1 cellular context compared by ENCODE assay signal in genomic region chr11:9137293-9138132, GRCh38.
TF ChIP-seq lines count a peak whose summit lies in the region.

No MANE protein-coding gene starts in this region.

TF ChIP-seq in K562, 482 proteins besides CTCF, POLR2A, EP300 and RAD21 (continued from another document):
- peak; percentile 47 for TF ChIP-seq E2F8 (IDR thresholded peaks at IDR 0.05; ENCODE audit: low read depth, partially characterized antibody)
- TF ChIP-seq MECOM (CRISPR knock-in tag; IDR thresholded peaks at IDR 0.05) = no peak
- TF ChIP-seq PHF20 (IDR thresholded peaks at IDR 0.05; ENCODE audit: partially characterized antibody) = no peak
- TF ChIP-seq ZBTB12 (CRISPR knock-in tag; IDR thresholded peaks at IDR 0.05) = no peak
- TF ChIP-seq DACH1 (IDR thresholded peaks at IDR 0.05; ENCODE audit: partially characterized antibody) = peak; percentile 36
- TF ChIP-seq TGIF2 (CRISPR knock-in tag; IDR thresholded peaks at IDR 0.05) = no peak
- TF ChIP-seq TFAP4 (CRISPR knock-in tag; IDR thresholded peaks at IDR 0.05; ENCODE audit: borderline replicate concordance) = peak; percentile 65; the same call in 1 of the 2 replicates
- no peak for TF ChIP-seq COPS2 (conservative IDR thresholded peaks at IDR 0.05)
- TF ChIP-seq SREBF2 (CRISPR knock-in tag; IDR thresholded peaks at IDR 0.05) = no peak
- TF ChIP-seq RB1 (IDR thresholded peaks at IDR 0.05; ENCODE audit: low read depth) = peak; percentile 19; the same call in 1 of the 2 replicates
- TF ChIP-seq GATAD2B (IDR thresholded peaks at IDR 0.05; ENCODE audit: borderline replicate concordance) = no peak
- no peak for TF ChIP-seq ZFP36 (IDR thresholded peaks at IDR 0.05; ENCODE audit: low read depth, low read length, partially characterized antibody)
- TF ChIP-seq VEZF1 (CRISPR knock-in tag; IDR thresholded peaks at IDR 0.05) = no peak
- no peak for TF ChIP-seq ZNF77 (CRISPR knock-in tag; IDR thresholded peaks at IDR 0.05)
- TF ChIP-seq CTBP1 (IDR thresholded peaks at IDR 0.05; ENCODE audit: borderline replicate concordance) = peak; percentile 19; the same call in 1 of the 2 replicates
- no peak for TF ChIP-seq PHF8 (IDR thresholded peaks at IDR 0.05; ENCODE audit: borderline replicate concordance, low read length)
- TF ChIP-seq HDAC2 (IDR thresholded peaks at IDR 0.05) = no peak
- TF ChIP-seq CHD2 (IDR thresholded peaks at IDR 0.05; ENCODE audit: low read depth, low read length) = no peak
- no peak for TF ChIP-seq NCOA4 (IDR thresholded peaks at IDR 0.05; ENCODE audit: partially characterized antibody)
- TF ChIP-seq USF1 (CRISPR knock-in tag; IDR thresholded peaks at IDR 0.05) = no peak
- no peak for TF ChIP-seq CSDE1 (IDR thresholded peaks at IDR 0.05)
- no peak for TF ChIP-seq ZNF175 (CRISPR knock-in tag; IDR thresholded peaks at IDR 0.05; ENCODE audit: low read depth)
- TF ChIP-seq DEAF1 (CRISPR knock-in tag; IDR thresholded peaks at IDR 0.05) = peak; percentile 72
- no peak for TF ChIP-seq ZNF12 (CRISPR knock-in tag; IDR thresholded peaks at IDR 0.05)
- TF ChIP-seq CTCFL (IDR thresholded peaks at IDR 0.05; ENCODE audit: borderline replicate concordance, insufficient read depth, low read depth, low read length, poor library complexity, severe bottlenecking) = no peak
- TF ChIP-seq RBFOX2 (IDR thresholded peaks at IDR 0.05; ENCODE audit: low read depth, low read length) = no peak
- no peak for TF ChIP-seq MTF1 (CRISPR knock-in tag; IDR thresholded peaks at IDR 0.05; ENCODE audit: borderline replicate concordance)
- TF ChIP-seq CREM (IDR thresholded peaks at IDR 0.05; ENCODE audit: low read depth) = no peak
- TF ChIP-seq POLR2B (IDR thresholded peaks at IDR 0.05; ENCODE audit: low read depth, partially characterized antibody) = no peak
- no peak for TF ChIP-seq IRF2 (CRISPR knock-in tag; IDR thresholded peaks at IDR 0.05)
- TF ChIP-seq ADNP (tag; IDR thresholded peaks at IDR 0.05) = no peak
- TF ChIP-seq PREB (CRISPR knock-in tag; IDR thresholded peaks at IDR 0.05) = no peak
- TF ChIP-seq TFAM (CRISPR knock-in tag; conservative IDR thresholded peaks at IDR 0.05) = no peak
- TF ChIP-seq IRF1 (CRISPR knock-in tag; IDR thresholded peaks at IDR 0.05; ENCODE audit: borderline replicate concordance) = no peak
- TF ChIP-seq RCOR1 (IDR thresholded peaks at IDR 0.05; ENCODE audit: borderline replicate concordance in 1 of 2, low read depth in 2 of 2, low read length in 2 of 2) = 0 out of 4 replicates have a peak, but pooled peaks of 1 of the 2 experiments have one; percentile 32
- no peak for TF ChIP-seq ELF4 (CRISPR knock-in tag; IDR thresholded peaks at IDR 0.05)
- TF ChIP-seq GABPB1 (CRISPR knock-in tag; IDR thresholded peaks at IDR 0.05) = no peak
- TF ChIP-seq NFE2 (IDR thresholded peaks at IDR 0.05; ENCODE audit: low read depth) = no peak
- TF ChIP-seq ELF2 (CRISPR knock-in tag; IDR thresholded peaks at IDR 0.05) = no peak
- TF ChIP-seq TARDBP (IDR thresholded peaks at IDR 0.05) = no peak
- TF ChIP-seq ARID1B (IDR thresholded peaks at IDR 0.05) = no peak
- TF ChIP-seq ZNF655 (CRISPR knock-in tag; IDR thresholded peaks at IDR 0.05) = no peak
- no peak for TF ChIP-seq RNF2 (IDR thresholded peaks at IDR 0.05)
- 0 out of 2 replicates have a peak, but pooled peaks have one; percentile 32 for TF ChIP-seq L3MBTL2 (IDR thresholded peaks at IDR 0.05)
- TF ChIP-seq ZKSCAN1 (IDR thresholded peaks at IDR 0.05; ENCODE audit: low read depth, low read length) = no peak
- TF ChIP-seq TCFL5 (CRISPR knock-in tag; conservative IDR thresholded peaks at IDR 0.05) = no peak
- no peak for TF ChIP-seq ZNF174 (CRISPR knock-in tag; IDR thresholded peaks at IDR 0.05)
- no peak for TF ChIP-seq MEF2A (IDR thresholded peaks at IDR 0.05; ENCODE audit: control insufficient read depth, low read depth, low read length)
- no peak for TF ChIP-seq MLX (CRISPR knock-in tag; conservative IDR thresholded peaks at IDR 0.05)
- TF ChIP-seq HCFC1 (IDR thresholded peaks at IDR 0.05; ENCODE audit: low read depth, low read length) = no peak
- no peak for TF ChIP-seq SIX5 (IDR thresholded peaks at IDR 0.05; ENCODE audit: borderline replicate concordance in 1 of 2, insufficient read depth in 1 of 2, low read depth in 1 of 2, low read length in 2 of 2)
- TF ChIP-seq MYBL2 (IDR thresholded peaks at IDR 0.05; ENCODE audit: low read depth) = no peak
- no peak for TF ChIP-seq MYBL2 (CRISPR knock-in tag; IDR thresholded peaks at IDR 0.05; ENCODE audit: borderline replicate concordance)
- no peak for TF ChIP-seq ZNF431 (CRISPR knock-in tag; IDR thresholded peaks at IDR 0.05)
- no peak for TF ChIP-seq ESRRA (IDR thresholded peaks at IDR 0.05; ENCODE audit: borderline replicate concordance, low read depth)
- peak; percentile 12; the same call in 1 of the 2 replicates for TF ChIP-seq ZNF24 (IDR thresholded peaks at IDR 0.05)
- no peak for TF ChIP-seq ARID3B (CRISPR knock-in tag; IDR thresholded peaks at IDR 0.05; ENCODE audit: borderline replicate concordance)
- TF ChIP-seq BACH1 (tag; IDR thresholded peaks at IDR 0.05) = no peak
TF ChIP-seq in K562: peak in this region for 15.
